ENCODE assay signal across 1 cellular context in genomic region chr7:151059362-151060112, GRCh38.
TF ChIP-seq lines count a peak whose summit lies in the region.

A gene with protein sequence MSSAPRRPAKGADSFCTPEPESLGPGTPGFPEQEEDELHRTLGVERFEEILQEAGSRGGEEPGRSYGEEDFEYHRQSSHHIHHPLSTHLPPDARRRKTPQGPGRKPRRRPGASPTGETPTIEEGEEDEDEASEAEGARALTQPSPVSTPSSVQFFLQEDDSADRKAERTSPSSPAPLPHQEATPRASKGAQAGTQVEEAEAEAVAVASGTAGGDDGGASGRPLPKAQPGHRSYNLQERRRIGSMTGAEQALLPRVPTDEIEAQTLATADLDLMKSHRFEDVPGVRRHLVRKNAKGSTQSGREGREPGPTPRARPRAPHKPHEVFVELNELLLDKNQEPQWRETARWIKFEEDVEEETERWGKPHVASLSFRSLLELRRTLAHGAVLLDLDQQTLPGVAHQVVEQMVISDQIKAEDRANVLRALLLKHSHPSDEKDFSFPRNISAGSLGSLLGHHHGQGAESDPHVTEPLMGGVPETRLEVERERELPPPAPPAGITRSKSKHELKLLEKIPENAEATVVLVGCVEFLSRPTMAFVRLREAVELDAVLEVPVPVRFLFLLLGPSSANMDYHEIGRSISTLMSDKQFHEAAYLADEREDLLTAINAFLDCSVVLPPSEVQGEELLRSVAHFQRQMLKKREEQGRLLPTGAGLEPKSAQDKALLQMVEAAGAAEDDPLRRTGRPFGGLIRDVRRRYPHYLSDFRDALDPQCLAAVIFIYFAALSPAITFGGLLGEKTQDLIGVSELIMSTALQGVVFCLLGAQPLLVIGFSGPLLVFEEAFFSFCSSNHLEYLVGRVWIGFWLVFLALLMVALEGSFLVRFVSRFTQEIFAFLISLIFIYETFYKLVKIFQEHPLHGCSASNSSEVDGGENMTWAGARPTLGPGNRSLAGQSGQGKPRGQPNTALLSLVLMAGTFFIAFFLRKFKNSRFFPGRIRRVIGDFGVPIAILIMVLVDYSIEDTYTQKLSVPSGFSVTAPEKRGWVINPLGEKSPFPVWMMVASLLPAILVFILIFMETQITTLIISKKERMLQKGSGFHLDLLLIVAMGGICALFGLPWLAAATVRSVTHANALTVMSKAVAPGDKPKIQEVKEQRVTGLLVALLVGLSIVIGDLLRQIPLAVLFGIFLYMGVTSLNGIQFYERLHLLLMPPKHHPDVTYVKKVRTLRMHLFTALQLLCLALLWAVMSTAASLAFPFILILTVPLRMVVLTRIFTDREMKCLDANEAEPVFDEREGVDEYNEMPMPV (plus strand): TSS chr7:151059589. CDS start chr7:151061988, 2,399 bp downstream.

TF ChIP-seq in K562, 482 proteins besides CTCF, POLR2A, EP300 and RAD21 (continued from another document and continues in another):
- TF ChIP-seq, protein P1, sequence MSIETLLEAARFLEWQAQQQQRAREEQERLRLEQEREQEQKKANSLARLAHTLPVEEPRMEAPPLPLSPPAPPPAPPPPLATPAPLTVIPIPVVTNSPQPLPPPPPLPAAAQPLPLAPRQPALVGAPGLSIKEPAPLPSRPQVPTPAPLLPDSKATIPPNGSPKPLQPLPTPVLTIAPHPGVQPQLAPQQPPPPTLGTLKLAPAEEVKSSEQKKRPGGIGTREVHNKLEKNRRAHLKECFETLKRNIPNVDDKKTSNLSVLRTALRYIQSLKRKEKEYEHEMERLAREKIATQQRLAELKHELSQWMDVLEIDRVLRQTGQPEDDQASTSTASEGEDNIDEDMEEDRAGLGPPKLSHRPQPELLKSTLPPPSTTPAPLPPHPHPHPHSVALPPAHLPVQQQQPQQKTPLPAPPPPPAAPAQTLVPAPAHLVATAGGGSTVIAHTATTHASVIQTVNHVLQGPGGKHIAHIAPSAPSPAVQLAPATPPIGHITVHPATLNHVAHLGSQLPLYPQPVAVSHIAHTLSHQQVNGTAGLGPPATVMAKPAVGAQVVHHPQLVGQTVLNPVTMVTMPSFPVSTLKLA (conservative IDR thresholded peaks at IDR 0.05) = no peak
- TF ChIP-seq ZNF263 (CRISPR knock-in tag; IDR thresholded peaks at IDR 0.05; ENCODE audit: borderline replicate concordance) (peak; percentile 51; the same call in 1 of the 2 replicates), GABPA (tag; conservative IDR thresholded peaks at IDR 0.05; ENCODE audit: low read depth) (no peak), HSF4 (CRISPR knock-in tag; IDR thresholded peaks at IDR 0.05; ENCODE audit: borderline replicate concordance) (no peak; the same call in 1 of the 2 replicates), THAP12 (CRISPR knock-in tag; IDR thresholded peaks at IDR 0.05) (no peak), ARID4B (CRISPR knock-in tag; IDR thresholded peaks at IDR 0.05) (peak; percentile 60; the same call in 1 of the 2 replicates), SUPT5H (IDR thresholded peaks at IDR 0.05) (peak; percentile 79), TBP (optimal IDR thresholded peaks at IDR 0.05; ENCODE audit: low read depth, low read length) (no peak), KLF1 (tag; IDR thresholded peaks at IDR 0.05) (no peak), BCL6 (CRISPR knock-in tag; IDR thresholded peaks at IDR 0.05) (no peak), PHB (CRISPR knock-in tag; IDR thresholded peaks at IDR 0.05) (peak; percentile 61; the same call in 1 of the 2 replicates), RBFOX2 (IDR thresholded peaks at IDR 0.05; ENCODE audit: low read depth, low read length) (peak; percentile 68)
- TF ChIP-seq, protein P2, sequence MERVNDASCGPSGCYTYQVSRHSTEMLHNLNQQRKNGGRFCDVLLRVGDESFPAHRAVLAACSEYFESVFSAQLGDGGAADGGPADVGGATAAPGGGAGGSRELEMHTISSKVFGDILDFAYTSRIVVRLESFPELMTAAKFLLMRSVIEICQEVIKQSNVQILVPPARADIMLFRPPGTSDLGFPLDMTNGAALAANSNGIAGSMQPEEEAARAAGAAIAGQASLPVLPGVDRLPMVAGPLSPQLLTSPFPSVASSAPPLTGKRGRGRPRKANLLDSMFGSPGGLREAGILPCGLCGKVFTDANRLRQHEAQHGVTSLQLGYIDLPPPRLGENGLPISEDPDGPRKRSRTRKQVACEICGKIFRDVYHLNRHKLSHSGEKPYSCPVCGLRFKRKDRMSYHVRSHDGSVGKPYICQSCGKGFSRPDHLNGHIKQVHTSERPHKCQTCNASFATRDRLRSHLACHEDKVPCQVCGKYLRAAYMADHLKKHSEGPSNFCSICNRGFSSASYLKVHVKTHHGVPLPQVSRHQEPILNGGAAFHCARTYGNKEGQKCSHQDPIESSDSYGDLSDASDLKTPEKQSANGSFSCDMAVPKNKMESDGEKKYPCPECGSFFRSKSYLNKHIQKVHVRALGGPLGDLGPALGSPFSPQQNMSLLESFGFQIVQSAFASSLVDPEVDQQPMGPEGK (CRISPR knock-in tag; IDR thresholded peaks at IDR 0.05; ENCODE audit: borderline replicate concordance) = no peak
- TF ChIP-seq, protein P3, sequence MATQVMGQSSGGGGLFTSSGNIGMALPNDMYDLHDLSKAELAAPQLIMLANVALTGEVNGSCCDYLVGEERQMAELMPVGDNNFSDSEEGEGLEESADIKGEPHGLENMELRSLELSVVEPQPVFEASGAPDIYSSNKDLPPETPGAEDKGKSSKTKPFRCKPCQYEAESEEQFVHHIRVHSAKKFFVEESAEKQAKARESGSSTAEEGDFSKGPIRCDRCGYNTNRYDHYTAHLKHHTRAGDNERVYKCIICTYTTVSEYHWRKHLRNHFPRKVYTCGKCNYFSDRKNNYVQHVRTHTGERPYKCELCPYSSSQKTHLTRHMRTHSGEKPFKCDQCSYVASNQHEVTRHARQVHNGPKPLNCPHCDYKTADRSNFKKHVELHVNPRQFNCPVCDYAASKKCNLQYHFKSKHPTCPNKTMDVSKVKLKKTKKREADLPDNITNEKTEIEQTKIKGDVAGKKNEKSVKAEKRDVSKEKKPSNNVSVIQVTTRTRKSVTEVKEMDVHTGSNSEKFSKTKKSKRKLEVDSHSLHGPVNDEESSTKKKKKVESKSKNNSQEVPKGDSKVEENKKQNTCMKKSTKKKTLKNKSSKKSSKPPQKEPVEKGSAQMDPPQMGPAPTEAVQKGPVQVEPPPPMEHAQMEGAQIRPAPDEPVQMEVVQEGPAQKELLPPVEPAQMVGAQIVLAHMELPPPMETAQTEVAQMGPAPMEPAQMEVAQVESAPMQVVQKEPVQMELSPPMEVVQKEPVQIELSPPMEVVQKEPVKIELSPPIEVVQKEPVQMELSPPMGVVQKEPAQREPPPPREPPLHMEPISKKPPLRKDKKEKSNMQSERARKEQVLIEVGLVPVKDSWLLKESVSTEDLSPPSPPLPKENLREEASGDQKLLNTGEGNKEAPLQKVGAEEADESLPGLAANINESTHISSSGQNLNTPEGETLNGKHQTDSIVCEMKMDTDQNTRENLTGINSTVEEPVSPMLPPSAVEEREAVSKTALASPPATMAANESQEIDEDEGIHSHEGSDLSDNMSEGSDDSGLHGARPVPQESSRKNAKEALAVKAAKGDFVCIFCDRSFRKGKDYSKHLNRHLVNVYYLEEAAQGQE (CRISPR knock-in tag; IDR thresholded peaks at IDR 0.05; ENCODE audit: low read depth) = no peak
- TF ChIP-seq, protein P4, sequence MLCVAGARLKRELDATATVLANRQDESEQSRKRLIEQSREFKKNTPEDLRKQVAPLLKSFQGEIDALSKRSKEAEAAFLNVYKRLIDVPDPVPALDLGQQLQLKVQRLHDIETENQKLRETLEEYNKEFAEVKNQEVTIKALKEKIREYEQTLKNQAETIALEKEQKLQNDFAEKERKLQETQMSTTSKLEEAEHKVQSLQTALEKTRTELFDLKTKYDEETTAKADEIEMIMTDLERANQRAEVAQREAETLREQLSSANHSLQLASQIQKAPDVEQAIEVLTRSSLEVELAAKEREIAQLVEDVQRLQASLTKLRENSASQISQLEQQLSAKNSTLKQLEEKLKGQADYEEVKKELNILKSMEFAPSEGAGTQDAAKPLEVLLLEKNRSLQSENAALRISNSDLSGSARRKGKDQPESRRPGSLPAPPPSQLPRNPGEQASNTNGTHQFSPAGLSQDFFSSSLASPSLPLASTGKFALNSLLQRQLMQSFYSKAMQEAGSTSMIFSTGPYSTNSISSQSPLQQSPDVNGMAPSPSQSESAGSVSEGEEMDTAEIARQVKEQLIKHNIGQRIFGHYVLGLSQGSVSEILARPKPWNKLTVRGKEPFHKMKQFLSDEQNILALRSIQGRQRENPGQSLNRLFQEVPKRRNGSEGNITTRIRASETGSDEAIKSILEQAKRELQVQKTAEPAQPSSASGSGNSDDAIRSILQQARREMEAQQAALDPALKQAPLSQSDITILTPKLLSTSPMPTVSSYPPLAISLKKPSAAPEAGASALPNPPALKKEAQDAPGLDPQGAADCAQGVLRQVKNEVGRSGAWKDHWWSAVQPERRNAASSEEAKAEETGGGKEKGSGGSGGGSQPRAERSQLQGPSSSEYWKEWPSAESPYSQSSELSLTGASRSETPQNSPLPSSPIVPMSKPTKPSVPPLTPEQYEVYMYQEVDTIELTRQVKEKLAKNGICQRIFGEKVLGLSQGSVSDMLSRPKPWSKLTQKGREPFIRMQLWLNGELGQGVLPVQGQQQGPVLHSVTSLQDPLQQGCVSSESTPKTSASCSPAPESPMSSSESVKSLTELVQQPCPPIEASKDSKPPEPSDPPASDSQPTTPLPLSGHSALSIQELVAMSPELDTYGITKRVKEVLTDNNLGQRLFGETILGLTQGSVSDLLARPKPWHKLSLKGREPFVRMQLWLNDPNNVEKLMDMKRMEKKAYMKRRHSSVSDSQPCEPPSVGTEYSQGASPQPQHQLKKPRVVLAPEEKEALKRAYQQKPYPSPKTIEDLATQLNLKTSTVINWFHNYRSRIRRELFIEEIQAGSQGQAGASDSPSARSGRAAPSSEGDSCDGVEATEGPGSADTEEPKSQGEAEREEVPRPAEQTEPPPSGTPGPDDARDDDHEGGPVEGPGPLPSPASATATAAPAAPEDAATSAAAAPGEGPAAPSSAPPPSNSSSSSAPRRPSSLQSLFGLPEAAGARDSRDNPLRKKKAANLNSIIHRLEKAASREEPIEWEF (CRISPR knock-in tag; IDR thresholded peaks at IDR 0.05) = 0 out of 2 replicates have a peak, but pooled peaks have one; percentile 68
- TF ChIP-seq, protein P5, sequence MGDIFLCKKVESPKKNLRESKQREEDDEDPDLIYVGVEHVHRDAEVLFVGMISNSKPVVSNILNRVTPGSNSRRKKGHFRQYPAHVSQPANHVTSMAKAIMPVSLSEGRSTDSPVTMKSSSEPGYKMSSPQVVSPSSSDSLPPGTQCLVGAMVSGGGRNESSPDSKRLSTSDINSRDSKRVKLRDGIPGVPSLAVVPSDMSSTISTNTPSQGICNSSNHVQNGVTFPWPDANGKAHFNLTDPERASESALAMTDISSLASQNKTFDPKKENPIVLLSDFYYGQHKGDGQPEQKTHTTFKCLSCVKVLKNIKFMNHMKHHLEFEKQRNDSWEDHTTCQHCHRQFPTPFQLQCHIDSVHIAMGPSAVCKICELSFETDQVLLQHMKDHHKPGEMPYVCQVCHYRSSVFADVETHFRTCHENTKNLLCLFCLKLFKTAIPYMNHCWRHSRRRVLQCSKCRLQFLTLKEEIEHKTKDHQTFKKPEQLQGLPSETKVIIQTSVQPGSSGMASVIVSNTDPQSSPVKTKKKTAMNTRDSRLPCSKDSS (IDR thresholded peaks at IDR 0.05; ENCODE audit: low read depth, partially characterized antibody) = no peak
